2 cellular contexts compared by ENCODE assay signal in the genomic region with DNA sequence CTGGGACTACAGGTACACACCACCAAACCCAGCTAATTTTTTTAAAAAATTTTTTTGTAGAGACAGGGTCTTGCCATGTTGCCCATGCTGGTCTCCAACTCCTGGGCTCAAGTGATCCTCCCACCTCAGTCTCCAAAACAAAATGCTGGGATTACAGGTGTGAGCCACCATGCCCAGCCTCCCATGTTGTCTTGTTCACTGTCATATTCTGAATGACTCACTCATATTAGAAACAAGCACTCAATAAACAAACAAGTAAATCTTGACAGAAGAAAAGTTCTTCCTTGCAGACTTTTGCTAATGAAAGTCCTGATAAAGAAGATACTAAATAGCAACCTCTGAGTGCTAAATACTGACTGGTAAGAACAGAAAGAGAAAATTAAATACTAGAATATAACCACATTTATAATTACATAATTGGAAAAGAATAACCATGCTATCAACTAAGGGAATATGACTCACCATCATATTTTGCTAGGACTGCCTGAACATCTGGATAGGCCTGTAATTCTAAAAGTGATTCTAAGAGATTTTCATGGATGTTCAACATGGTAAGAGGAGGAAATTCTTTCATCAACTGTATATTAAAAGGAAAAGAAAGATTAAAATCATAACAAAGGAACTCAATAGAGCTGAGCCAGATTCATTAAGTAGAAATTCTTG.
TF ChIP-seq lines count a peak whose summit lies in the region.

No MANE protein-coding gene starts in this region.

TF ChIP-seq in HEK293, 187 proteins besides CTCF, POLR2A, EP300 and RAD21:
- TF ChIP-seq PRDM1 (tag by site-specific recombination; IDR thresholded peaks at IDR 0.05) (peak; percentile 60; the same call in 1 of the 2 replicates), ZBTB49 (tag by site-specific recombination; IDR thresholded peaks at IDR 0.05; ENCODE audit: low read depth) (no peak)

TF ChIP-seq in K562, 482 proteins besides CTCF, POLR2A, EP300 and RAD21:
- TF ChIP-seq, protein P1, sequence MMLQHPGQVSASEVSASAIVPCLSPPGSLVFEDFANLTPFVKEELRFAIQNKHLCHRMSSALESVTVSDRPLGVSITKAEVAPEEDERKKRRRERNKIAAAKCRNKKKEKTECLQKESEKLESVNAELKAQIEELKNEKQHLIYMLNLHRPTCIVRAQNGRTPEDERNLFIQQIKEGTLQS (IDR thresholded peaks at IDR 0.05) = peak; percentile 48
- TF ChIP-seq, protein P1 (CRISPR knock-in tag; conservative IDR thresholded peaks at IDR 0.05) = no peak
- TF ChIP-seq FOSL1 (tag; conservative IDR thresholded peaks at IDR 0.05) = 0 out of 2 replicates have a peak, but pooled peaks have one; percentile 18
- TF ChIP-seq PHB2 (IDR thresholded peaks at IDR 0.05; ENCODE audit: low read depth) = no peak
